8 cellular contexts compared by ENCODE assay signal in the genomic region with DNA sequence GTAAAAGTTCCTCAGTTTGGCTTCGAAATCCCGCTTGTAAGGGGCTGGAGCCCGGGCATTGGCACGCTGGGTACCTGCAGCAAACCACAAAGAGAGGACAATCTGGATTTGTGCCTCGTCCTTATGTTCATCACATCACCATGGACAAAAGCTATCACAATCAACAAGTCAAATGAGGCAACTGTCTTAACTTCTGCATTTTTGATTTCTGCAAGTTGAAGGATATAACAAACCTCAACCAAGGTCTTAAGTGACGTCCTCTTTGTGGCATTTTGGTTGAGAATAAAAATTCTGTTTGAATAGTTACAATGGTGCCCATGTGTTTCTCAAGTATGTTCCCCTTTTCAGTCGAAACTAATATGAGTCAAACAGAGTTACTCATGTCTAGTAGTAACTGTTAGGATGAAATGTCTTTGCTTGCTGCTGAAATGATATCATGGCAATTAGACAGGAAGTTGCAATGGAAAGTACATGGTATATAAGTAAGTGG.
DNase-seq lines count a peak whose midpoint lies in the region; ATAC-seq, FAIRE-seq and TF ChIP-seq lines count a peak whose summit lies in the region.

No MANE protein-coding gene starts in this region.

- ATAC-seq in right lobe of liver, result peak; percentile 45 to 64 (median 52)
- ATAC-seq in HepG2, result no peak
- ATAC-seq in HG03108 (IDR thresholded peaks at IDR 0.05; ENCODE audit: unreplicated experiment), result peak; percentile 88
- peak; percentile 59 for ATAC-seq in left ventricle myocardium superior

- H3K4me2 ChIP-seq in HepG2 (ENCODE audit: low read depth, low read length), result no peak overlapping the region
- H3K4me2 ChIP-seq in SU-DHL-6 (ENCODE audit: low read depth, low read length, poor library complexity, severe bottlenecking), result peak overlapping the region; percentile 69

- H3F3A ChIP-seq in SU-DHL-6 (ENCODE audit: insufficient read depth), result peaks cover 47% of the 10 kb centered on the region

- H2AFZ ChIP-seq in HepG2 (ENCODE audit: low read length) (no peak overlapping the region), SU-DHL-6 (ENCODE audit: low read depth, low read length, severe bottlenecking) (peak overlapping the region; percentile 24)

- TF ChIP-seq RAD21 in HepG2 (CRISPR knock-in tag; IDR thresholded peaks at IDR 0.05), result no peak

- no TSS peak for BruUV-seq in HepG2 (replicated peaks; lab: Mats Ljungman, UMichigan)

- H3K79me2 ChIP-seq in HepG2 (ENCODE audit: insufficient read depth, low read length) (no peaks in the 10 kb centered on the region), SU-DHL-6 (ENCODE audit: insufficient read depth, low read length) (no peaks in the 10 kb centered on the region)

- in situ Hi-C loops in HepG2 (cut with HindIII; ENCODE audit: extremely low pct_ligation_motif_present, low pct_unique_long_range_greater_than_20kb), result no loop called here

- TF ChIP-seq EP300 in HepG2 (IDR thresholded peaks at IDR 0.05; ENCODE audit: low read depth in 2 of 2, low read length in 2 of 2), result no peak
- TF ChIP-seq EP300 in HepG2 (CRISPR knock-in tag; IDR thresholded peaks at IDR 0.05; ENCODE audit: borderline replicate concordance), result no peak

- POLR2A ChIA-PET in HepG2 (lab: Yijun Ruan, JAX), result no interaction called here

- TF ChIP-seq CTCF in right lobe of liver (IDR thresholded peaks at IDR 0.05) (no peak), HepG2 (CRISPR knock-in tag; IDR thresholded peaks at IDR 0.05) (no peak), SU-DHL-6 (IDR thresholded peaks at IDR 0.05; ENCODE audit: insufficient read depth, low read length, poor library complexity, severe bottlenecking) (no peak)

- DNase-seq in right lobe of liver, result no peak
- no peak for DNase-seq in HepG2 (ENCODE audit: low spot score)
- no peak for DNase-seq in left ventricle myocardium superior
- DNase-seq in urothelium cell line (ENCODE audit: low spot score), result no peak
- DNase-seq in NCI-H2107 (lab: John Stamatoyannopoulos, UW), result no peak
- no peak for DNase-seq in DMS 273 treated with DMSO at 0.1 percent for 48 hours (lab: John Stamatoyannopoulos, UW)

- no peak overlapping the region for H3K4me3 ChIP-seq in right lobe of liver
- H3K4me3 ChIP-seq in HepG2 (replicated peaks in 1 of 3; ENCODE audit: insufficient read depth in 1 of 3, low read depth in 2 of 3, low read length in 3 of 3), result no peak overlapping the region
- peak overlapping the region; percentile 21 for H3K4me3 ChIP-seq in SU-DHL-6 (ENCODE audit: insufficient read depth, low read length, poor library complexity, severe bottlenecking)

- H3K27ac ChIP-seq in right lobe of liver, result peak overlapping the region in 2 of 3 donors; percentile 4 to 37
- no peak overlapping the region for H3K27ac ChIP-seq in HepG2 (ENCODE audit: extremely low read length, insufficient read depth, low read length)
- H3K27ac ChIP-seq in SU-DHL-6 (ENCODE audit: low read depth, low read length), result peak overlapping the region; percentile 91

- no peaks in the 10 kb centered on the region for H3K9me3 ChIP-seq in right lobe of liver
- H3K9me3 ChIP-seq in HepG2 (ENCODE audit: low read length), result no peaks in the 10 kb centered on the region
- no peaks in the 10 kb centered on the region for H3K9me3 ChIP-seq in SU-DHL-6 (ENCODE audit: insufficient read depth, low read length)

- intact Hi-C loops in right lobe of liver (cut with DNase I), result no loop called here
- intact Hi-C loops in HepG2 (cut with micrococcal nuclease; ENCODE audit: unreplicated experiment), result no loop called here
- intact Hi-C loops in left ventricle myocardium superior (cut with micrococcal nuclease), result no loop called here

- H3K4me1 ChIP-seq in right lobe of liver, result no peaks in the 10 kb centered on the region
- H3K4me1 ChIP-seq in HepG2 (ENCODE audit: insufficient read depth, low read length), result no peaks in the 10 kb centered on the region

- H3K27me3 ChIP-seq in right lobe of liver (no peaks in the 10 kb centered on the region), HepG2 (ENCODE audit: control insufficient read depth in 1 of 2, insufficient read depth in 2 of 2, low read length in 2 of 2) (no peaks in the 10 kb centered on the region), SU-DHL-6 (ENCODE audit: low read length) (no peaks in the 10 kb centered on the region)

- CTCF ChIA-PET in HepG2 (lab: Yijun Ruan, JAX; ENCODE audit: low intra/inter-chr PET ratio, low total read pairs), result no interaction called here

- FAIRE-seq in HepG2 (lab: Jason Lieb, UNC), result no peak
- FAIRE-seq in urothelium cell line (lab: Jason Lieb, UNC), result no peak

- no peak for TF ChIP-seq POLR2A in right lobe of liver (IDR thresholded peaks at IDR 0.05)
- no peak for TF ChIP-seq POLR2A in HepG2 (IDR thresholded peaks at IDR 0.05; ENCODE audit: insufficient read depth in 1 of 2, low read depth in 2 of 2, low read length in 2 of 2)

- 41% methylated on average over 7 of the region's 7 CpGs for whole genome bisulfite sequencing in right lobe of liver (ENCODE audit: insufficient coverage, low coverage, low lambda C conversion rate, missing lambda C conversion rate)
- WGBS in HepG2 (ENCODE audit: low lambda C conversion rate), result 4% methylated on average over 7 of the region's 7 CpGs

- H4K20me1 ChIP-seq in HepG2 (ENCODE audit: insufficient read depth, low read length) (no peaks in the 10 kb centered on the region), SU-DHL-6 (ENCODE audit: low read depth, low read length) (no peaks in the 10 kb centered on the region)

- H3K9me2 ChIP-seq in SU-DHL-6 (replicated peaks; ENCODE audit: insufficient read depth, low read length), result no peaks in the 10 kb centered on the region

- no peak overlapping the region for H3K9ac ChIP-seq in HepG2 (ENCODE audit: insufficient read depth, low read depth, low read length)
- H3K9ac ChIP-seq in SU-DHL-6 (ENCODE audit: low read length), result peak overlapping the region; percentile 52

- H3K36me3 ChIP-seq in right lobe of liver, result no peaks in the 10 kb centered on the region
- no peaks in the 10 kb centered on the region for H3K36me3 ChIP-seq in HepG2 (replicated peaks in 1 of 2; ENCODE audit: control insufficient read depth in 1 of 2, insufficient read depth in 2 of 2, low read length in 2 of 2)
- no peaks in the 10 kb centered on the region for H3K36me3 ChIP-seq in SU-DHL-6 (ENCODE audit: low read length)

TF ChIP-seq in HepG2, 621 proteins besides CTCF, POLR2A, EP300 and RAD21 (continues in another document):
- TF ChIP-seq REXO4 (CRISPR knock-in tag; IDR thresholded peaks at IDR 0.05; ENCODE audit: borderline replicate concordance) (no peak), ZSCAN20 (CRISPR knock-in tag; IDR thresholded peaks at IDR 0.05; ENCODE audit: borderline replicate concordance) (no peak), ZNF564 (CRISPR knock-in tag; IDR thresholded peaks at IDR 0.05) (no peak), PHF5A (CRISPR knock-in tag; IDR thresholded peaks at IDR 0.05; ENCODE audit: low read depth, unreplicated experiment) (no peak), GTF3A (CRISPR knock-in tag; conservative IDR thresholded peaks at IDR 0.05) (no peak), ZFYVE20 (CRISPR knock-in tag; IDR thresholded peaks at IDR 0.05; ENCODE audit: borderline replicate concordance, low read depth) (no peak), SRSF9 (IDR thresholded peaks at IDR 0.05; ENCODE audit: borderline replicate concordance, insufficient read depth, low read depth, low read length, poor library complexity, severe bottlenecking) (no peak), ZNF343 (CRISPR knock-in tag; IDR thresholded peaks at IDR 0.05) (no peak), ZBTB1 (CRISPR knock-in tag; IDR thresholded peaks at IDR 0.05; ENCODE audit: borderline replicate concordance) (no peak)
- TF ChIP-seq, protein P1, sequence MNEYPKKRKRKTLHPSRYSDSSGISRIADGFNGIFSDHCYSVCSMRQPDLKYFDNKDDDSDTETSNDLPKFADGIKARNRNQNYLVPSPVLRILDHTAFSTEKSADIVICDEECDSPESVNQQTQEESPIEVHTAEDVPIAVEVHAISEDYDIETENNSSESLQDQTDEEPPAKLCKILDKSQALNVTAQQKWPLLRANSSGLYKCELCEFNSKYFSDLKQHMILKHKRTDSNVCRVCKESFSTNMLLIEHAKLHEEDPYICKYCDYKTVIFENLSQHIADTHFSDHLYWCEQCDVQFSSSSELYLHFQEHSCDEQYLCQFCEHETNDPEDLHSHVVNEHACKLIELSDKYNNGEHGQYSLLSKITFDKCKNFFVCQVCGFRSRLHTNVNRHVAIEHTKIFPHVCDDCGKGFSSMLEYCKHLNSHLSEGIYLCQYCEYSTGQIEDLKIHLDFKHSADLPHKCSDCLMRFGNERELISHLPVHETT (CRISPR knock-in tag; conservative IDR thresholded peaks at IDR 0.05), result no peak
- TF ChIP-seq, protein P2, sequence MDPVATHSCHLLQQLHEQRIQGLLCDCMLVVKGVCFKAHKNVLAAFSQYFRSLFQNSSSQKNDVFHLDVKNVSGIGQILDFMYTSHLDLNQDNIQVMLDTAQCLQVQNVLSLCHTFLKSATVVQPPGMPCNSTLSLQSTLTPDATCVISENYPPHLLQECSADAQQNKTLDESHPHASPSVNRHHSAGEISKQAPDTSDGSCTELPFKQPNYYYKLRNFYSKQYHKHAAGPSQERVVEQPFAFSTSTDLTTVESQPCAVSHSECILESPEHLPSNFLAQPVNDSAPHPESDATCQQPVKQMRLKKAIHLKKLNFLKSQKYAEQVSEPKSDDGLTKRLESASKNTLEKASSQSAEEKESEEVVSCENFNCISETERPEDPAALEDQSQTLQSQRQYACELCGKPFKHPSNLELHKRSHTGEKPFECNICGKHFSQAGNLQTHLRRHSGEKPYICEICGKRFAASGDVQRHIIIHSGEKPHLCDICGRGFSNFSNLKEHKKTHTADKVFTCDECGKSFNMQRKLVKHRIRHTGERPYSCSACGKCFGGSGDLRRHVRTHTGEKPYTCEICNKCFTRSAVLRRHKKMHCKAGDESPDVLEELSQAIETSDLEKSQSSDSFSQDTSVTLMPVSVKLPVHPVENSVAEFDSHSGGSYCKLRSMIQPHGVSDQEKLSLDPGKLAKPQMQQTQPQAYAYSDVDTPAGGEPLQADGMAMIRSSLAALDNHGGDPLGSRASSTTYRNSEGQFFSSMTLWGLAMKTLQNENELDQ (CRISPR knock-in tag; IDR thresholded peaks at IDR 0.05; ENCODE audit: borderline replicate concordance), result no peak
- TF ChIP-seq, protein P3, sequence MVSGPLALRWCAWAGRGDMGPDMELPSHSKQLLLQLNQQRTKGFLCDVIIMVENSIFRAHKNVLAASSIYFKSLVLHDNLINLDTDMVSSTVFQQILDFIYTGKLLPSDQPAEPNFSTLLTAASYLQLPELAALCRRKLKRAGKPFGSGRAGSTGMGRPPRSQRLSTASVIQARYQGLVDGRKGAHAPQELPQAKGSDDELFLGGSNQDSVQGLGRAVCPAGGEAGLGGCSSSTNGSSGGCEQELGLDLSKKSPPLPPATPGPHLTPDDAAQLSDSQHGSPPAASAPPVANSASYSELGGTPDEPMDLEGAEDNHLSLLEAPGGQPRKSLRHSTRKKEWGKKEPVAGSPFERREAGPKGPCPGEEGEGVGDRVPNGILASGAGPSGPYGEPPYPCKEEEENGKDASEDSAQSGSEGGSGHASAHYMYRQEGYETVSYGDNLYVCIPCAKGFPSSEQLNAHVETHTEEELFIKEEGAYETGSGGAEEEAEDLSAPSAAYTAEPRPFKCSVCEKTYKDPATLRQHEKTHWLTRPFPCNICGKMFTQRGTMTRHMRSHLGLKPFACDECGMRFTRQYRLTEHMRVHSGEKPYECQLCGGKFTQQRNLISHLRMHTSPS (CRISPR knock-in tag; IDR thresholded peaks at IDR 0.05; ENCODE audit: low read depth), result no peak
